In genomic region chr13:110305949-110306339, GRCh38 we compare ENCODE assay signal across 9 cellular contexts. TPM values are rescaled to one million over a fixed set of nuclear protein-coding genes. Genes with fewer than 3 reads are reported as not detected.
A peak's percentile ranks its signal among the peaks of the same experiment; 100 is the strongest.
DNase-seq lines count a peak whose midpoint lies in the region; ATAC-seq, FAIRE-seq and TF ChIP-seq lines count a peak whose summit lies in the region.
"Had no signal": no experiment of that assay in that cellular context is flagged by ENCODE, and none has a peak within 500 bp of the region (broad histone marks: within the 10 kb centered on the region; RNA-seq: fewer than 3 reads in every experiment).

No MANE protein-coding gene starts in this region.

- TF ChIP-seq POLR2A in breast epithelium (IDR thresholded peaks at IDR 0.05), result no peak

- H3K9me3 Mint-ChIP-seq in activated T-cell treated with anti-CD3 and anti-CD28 coated beads, Interleukin-2, amount 50 U/mL, for 24 hours, result no peaks in the 10 kb centered on the region

- H3K36me3 ChIP-seq in breast epithelium (no peaks in the 10 kb centered on the region), kidney (ENCODE audit: control insufficient read depth in 1 of 2, insufficient read depth in 2 of 2, low read length in 2 of 2) (no peaks in the 10 kb centered on the region)

- peaks cover 14% of the 10 kb centered on the region for H3K4me1 Mint-ChIP-seq in activated T-cell treated with anti-CD3 and anti-CD28 coated beads, Interleukin-2, amount 50 U/mL, for 24 hours (ENCODE audit: low read depth)

- intact Hi-C loops in breast epithelium (cut with DNase I; ENCODE audit: low total_unique reads), result no loop called here
- intact Hi-C loops in kidney (cut with DNase I), result loop anchor here (10.0 kb wide), 1 partner anchor 109 kb away; no protein-coding TSS in a partner anchor

- no peak for TF ChIP-seq CTCF in HFF-Myc (IDR thresholded peaks at IDR 0.05; ENCODE audit: low read depth, low read length, missing control alignments)
- TF ChIP-seq CTCF in breast epithelium (IDR thresholded peaks at IDR 0.05), result no peak
- TF ChIP-seq CTCF in kidney (IDR thresholded peaks at IDR 0.05; ENCODE audit: borderline replicate concordance, extremely low read depth, insufficient read depth), result no peak

- peaks cover 81% of the 10 kb centered on the region for H3K27me3 Mint-ChIP-seq in activated T-cell treated with anti-CD3 and anti-CD28 coated beads, Interleukin-2, amount 50 U/mL, for 24 hours

- FAIRE-seq in kidney (lab: Jason Lieb, UNC), result no peak

- DNase-seq in HFF-Myc (ENCODE audit: extremely low read depth, low read depth) (no peak), breast epithelium (ENCODE audit: low spot score in 2 of 2) (no peak), kidney (no peak), NCI-H82 (lab: John Stamatoyannopoulos, UW) (no peak)
- no peak for DNase-seq in activated T-cell treated with anti-CD3 and anti-CD28 coated beads, Interleukin-2, amount 50 U/mL, for 24 hours
- DNase-seq: cortex of kidney had no signal

- H3K27ac ChIP-seq in breast epithelium (peak overlapping the region; percentile 87 to 96), kidney (ENCODE audit: low read depth in 2 of 2, low read length in 2 of 2) (peak overlapping the region; percentile 89 to 94), skin epidermis (peak overlapping the region in 15 of 21 experiments; percentile 4 to 92 (median 85))

- H3K4me3 Mint-ChIP-seq in activated T-cell treated with anti-CD3 and anti-CD28 coated beads, Interleukin-2, amount 50 U/mL, for 24 hours, result no peak overlapping the region

- H3K36me3 Mint-ChIP-seq in activated T-cell treated with anti-CD3 and anti-CD28 coated beads, Interleukin-2, amount 50 U/mL, for 24 hours (ENCODE audit: low read depth), result no peaks in the 10 kb centered on the region

- H3K4me3 ChIP-seq in HFF-Myc (replicated peaks; ENCODE audit: low read depth, low read length) (peak overlapping the region; percentile 87), breast epithelium (peak overlapping the region; percentile 64 to 96 (median 78)), kidney (ENCODE audit: low read length in 2 of 2) (peak overlapping the region; percentile 71 to 93), skin epidermis (peak overlapping the region; percentile 44 to 72 (median 57))

- H3K4me1 ChIP-seq in breast epithelium, result peaks cover 3 to 7% of the 10 kb centered on the region in 2 donors
- H3K4me1 ChIP-seq in kidney (ENCODE audit: control insufficient read depth in 1 of 2, insufficient read depth in 1 of 2, low read depth in 1 of 2, low read length in 2 of 2), result peaks cover 40 to 58% of the 10 kb centered on the region in 2 donors

- H3K27ac Mint-ChIP-seq in activated T-cell treated with anti-CD3 and anti-CD28 coated beads, Interleukin-2, amount 50 U/mL, for 24 hours, result no peak overlapping the region

- peak overlapping the region; percentile 90 to 94 for H3K9ac ChIP-seq in kidney (ENCODE audit: low read length in 2 of 2)

- ATAC-seq in HG03520 (IDR thresholded peaks at IDR 0.05; ENCODE audit: unreplicated experiment), result no peak
- ATAC-seq in GM19452 (IDR thresholded peaks at IDR 0.05; ENCODE audit: unreplicated experiment), result no peak

- H3K27me3 ChIP-seq in breast epithelium, result peaks cover 0 to 12% of the 10 kb centered on the region in 2 donors

- H3K9me3 ChIP-seq in breast epithelium, result no peaks in the 10 kb centered on the region
- no peaks in the 10 kb centered on the region for H3K9me3 ChIP-seq in kidney (ENCODE audit: control insufficient read depth in 1 of 2, low read length in 2 of 2)

RNA-seq across cellular contexts. Expression of gene COL4A1, which starts 1.0 kb away (rescaled TPM):
- 1,000 to 10,000 TPM in 1 of 3 donors, 100 to 1,000 TPM in 2; 118 to 1,008 (median 370) TPM for total RNA-seq in breast epithelium
- 218 TPM for total RNA-seq in kidney
- 53.0 TPM for polyA plus RNA-seq in kidney (ENCODE audit: insufficient read depth, low read depth, low replicate concordance)

RNA-seq across cellular contexts. Expression of gene COL4A2, which starts 1.1 kb away (rescaled TPM):
- total RNA-seq in breast epithelium (100 to 1,000 TPM; 107 to 841 (median 307) TPM), kidney (265 TPM)
- polyA plus RNA-seq in kidney (ENCODE audit: insufficient read depth, low read depth, low replicate concordance), result 126 TPM
